26 cellular contexts compared by ENCODE assay signal in the genomic region with DNA sequence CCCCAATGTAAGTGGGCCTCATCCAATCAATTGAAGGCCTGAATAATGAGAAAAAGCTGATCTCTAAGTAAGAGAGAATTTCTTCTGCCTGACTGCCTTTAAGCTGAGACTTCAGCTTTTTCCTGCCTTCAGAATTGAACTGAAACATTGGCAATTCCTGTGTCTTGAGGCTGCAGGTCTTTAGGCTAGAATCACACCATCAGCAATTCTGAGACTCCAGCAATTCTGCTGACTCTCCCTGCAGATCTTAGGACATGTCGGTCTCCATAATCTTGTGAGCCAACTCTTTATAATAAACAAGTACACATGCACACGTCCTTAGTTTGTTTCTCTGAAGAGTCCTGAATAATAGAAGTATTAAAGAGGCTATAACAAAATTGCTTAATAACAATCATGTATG.
DNase-seq lines count a peak whose midpoint lies in the region; ATAC-seq, FAIRE-seq and TF ChIP-seq lines count a peak whose summit lies in the region.
"Had no signal": no experiment of that assay in that cellular context is flagged by ENCODE, and none has a peak within 500 bp of the region (broad histone marks: within the 10 kb centered on the region; RNA-seq: fewer than 3 reads in every experiment).

No MANE protein-coding gene starts in this region.

- CTCF ChIA-PET in A549 (lab: Yijun Ruan, JAX) = no interaction called here
- CTCF ChIA-PET in IMR-90 (lab: Yijun Ruan, JAX) = no interaction called here

- H3K36me3 ChIP-seq in IMR-90 (ENCODE audit: control insufficient read depth, insufficient read depth, low read length) (no peaks in the 10 kb centered on the region), SK-N-MC (ENCODE audit: insufficient read depth, low read length) (no peaks in the 10 kb centered on the region), neuronal stem cell (replicated peaks in 1 of 2; ENCODE audit: control insufficient read depth in 2 of 2, insufficient read depth in 2 of 2, low read length in 2 of 2) (no peaks in the 10 kb centered on the region), GM23338 (ENCODE audit: insufficient read depth) (no peaks in the 10 kb centered on the region)

- TF ChIP-seq CTCF in A549 (IDR thresholded peaks at IDR 0.05) = no peak
- TF ChIP-seq CTCF in IMR-90 (conservative IDR thresholded peaks at IDR 0.05; ENCODE audit: low read depth, low read length) = no peak
- TF ChIP-seq CTCF in GM23338 (conservative IDR thresholded peaks at IDR 0.05; ENCODE audit: low read depth in 2 of 2) = no peak

- H3K27ac ChIP-seq in A549 = no peak overlapping the region
- H3K27ac ChIP-seq in IMR-90 (ENCODE audit: insufficient read depth, low read length) = no peak overlapping the region
- H3K27ac ChIP-seq in SK-N-MC = 0 out of 2 replicates have a peak overlapping the region, but pooled peaks have one; percentile 49
- peak overlapping the region; percentile 50 for H3K27ac ChIP-seq in neuronal stem cell (replicated peaks; ENCODE audit: low read length)
- H3K27ac ChIP-seq in GM23338 (ENCODE audit: low read depth) = no peak overlapping the region
- H3K27ac ChIP-seq: BLaER1 treated with 17β-estradiol and CSF1 and Interleukin-3, amounts not matched to agents 10 nM and 100 nM; C4-2B had no signal

- POLR2A ChIA-PET in A549 (lab: Yijun Ruan, JAX) (no interaction called here), IMR-90 (lab: Charles Lee; ENCODE audit: unreplicated experiment) (no interaction called here)

- no peaks in the 10 kb centered on the region for H3K9me1 ChIP-seq in IMR-90 (ENCODE audit: insufficient read depth, low read length)

- no peak for ATAC-seq in A549
- no peak for ATAC-seq in IMR-90 (ENCODE audit: low read depth)
- no peak for ATAC-seq in GM23338
- no peak for ATAC-seq in GM21381 (IDR thresholded peaks at IDR 0.05; ENCODE audit: unreplicated experiment)
- ATAC-seq: CD8-positive, alpha-beta T cell had no signal

- H3K79me2 ChIP-seq in GM23338 (replicated peaks; ENCODE audit: insufficient read depth) = no peaks in the 10 kb centered on the region

- H2AK5ac ChIP-seq in IMR-90 (ENCODE audit: low read depth, low read length) = no peak overlapping the region
- H2AK5ac ChIP-seq in neuronal stem cell (ENCODE audit: low read depth, low read length) = no peak overlapping the region

- no peak overlapping the region for H3K27ac Mint-ChIP-seq in GM23338
- H3K27ac Mint-ChIP-seq: B cell; CD4-positive, alpha-beta T cell; CD8-positive, alpha-beta T cell had no signal

- H3K4me1 Mint-ChIP-seq in GM23338 = no peaks in the 10 kb centered on the region
- H3K4me1 Mint-ChIP-seq: B cell had no signal

- H4K8ac ChIP-seq in IMR-90 (ENCODE audit: low read depth in 2 of 2, low read length in 2 of 2) = no peak overlapping the region
- no peak overlapping the region for H4K8ac ChIP-seq in neuronal stem cell (ENCODE audit: low read depth, low read length)

- DNase-seq in A549 (ENCODE audit: low read depth in 1 of 2, low spot score in 1 of 2) (no peak), IMR-90 (no peak), SK-N-MC (ENCODE audit: low read depth, low spot score) (no peak), neuronal stem cell (ENCODE audit: low spot score) (peak; percentile 27), GM23338 (ENCODE audit: low spot score) (no peak), iPS-NIHi7 (ENCODE audit: extremely low spot score) (no peak), DMS53 (lab: John Stamatoyannopoulos, UW) (no peak)
- DNase-seq: 8988T; AML-193; Caco-2; Calu3; CD4-positive, alpha-beta T cell; CD8-positive, alpha-beta T cell; DMS79; DND-41; EL; GF-D8 had no signal

- H3K14ac ChIP-seq in IMR-90 (replicated peaks; ENCODE audit: low read depth, low read length) (no peak overlapping the region), neuronal stem cell (ENCODE audit: low read length) (no peak overlapping the region)

- H3F3A ChIP-seq in GM23338 (replicated peaks; ENCODE audit: low read depth) = no peaks in the 10 kb centered on the region

- in situ Hi-C loops in IMR-90 (cut with MboI; ENCODE audit: low sequenced_read_pairs) = no loop called here

- H2AFZ ChIP-seq in IMR-90 (replicated peaks; ENCODE audit: low read length, poor library complexity) (no peak overlapping the region), neuronal stem cell (ENCODE audit: low read length) (no peak overlapping the region), GM23338 (no peak overlapping the region)

- H3K9me2 ChIP-seq in GM23338 (ENCODE audit: insufficient read depth) = no peaks in the 10 kb centered on the region

- TF ChIP-seq RAD21 in A549 (conservative IDR thresholded peaks at IDR 0.05 in 1 of 2, IDR thresholded peaks at IDR 0.05 in 1 of 2) = no peak
- no peak for TF ChIP-seq RAD21 in IMR-90 (IDR thresholded peaks at IDR 0.05; ENCODE audit: low read length)

- H4K20me1 ChIP-seq in IMR-90 (ENCODE audit: insufficient read depth, low read length) (no peaks in the 10 kb centered on the region), GM23338 (replicated peaks; ENCODE audit: insufficient read depth) (no peaks in the 10 kb centered on the region)
- H4K20me1 ChIP-seq: BLaER1 treated with 17β-estradiol and CSF1 and Interleukin-3, amounts not matched to agents 10 nM and 100 nM had no signal

- H2AK9ac ChIP-seq in IMR-90 (replicated peaks; ENCODE audit: low read depth, low read length, poor library complexity) = no peak overlapping the region

- no peaks in the 10 kb centered on the region for H3K9me3 Mint-ChIP-seq in GM23338

- 37% methylated on average over 2 of the region's 2 CpGs for WGBS in A549 (ENCODE audit: missing lambda C conversion rate)
- no CpG with 5 or more reads among the region's 2 CpGs for WGBS in IMR-90 (ENCODE audit: extremely low coverage in 2 of 2, insufficient read length in 1 of 2), 2 experiments
- WGBS in neuronal stem cell (ENCODE audit: extremely low coverage in 2 of 2, insufficient read length in 2 of 2, insufficient replicate concordance in 1 of 2), 2 donors = no CpG with 5 or more reads among the region's 2 CpGs

- no peak overlapping the region for H3K56ac ChIP-seq in IMR-90 (ENCODE audit: extremely low read depth, insufficient read depth, low read length)

- BruUV-seq in IMR-90 (replicated peaks; lab: Mats Ljungman, UMichigan) = no TSS peak

- no peak overlapping the region for H3K23ac ChIP-seq in IMR-90 (ENCODE audit: low read depth, low read length)
- H3K23ac ChIP-seq in neuronal stem cell (ENCODE audit: low read depth, low read length, poor library complexity) = no peak overlapping the region

- H3K4me1 ChIP-seq in A549 (no peaks in the 10 kb centered on the region), IMR-90 (ENCODE audit: control insufficient read depth, insufficient read depth, low read length) (no peaks in the 10 kb centered on the region), neuronal stem cell (ENCODE audit: control insufficient read depth in 2 of 2, insufficient read depth in 1 of 2, low read depth in 1 of 2, low read length in 2 of 2) (peaks cover 0 to 3% of the 10 kb centered on the region in 2 donors), GM23338 (ENCODE audit: insufficient read depth) (no peaks in the 10 kb centered on the region)
- H3K4me1 ChIP-seq: BLaER1 treated with 17β-estradiol and CSF1 and Interleukin-3, amounts not matched to agents 10 nM and 100 nM; Caco-2 had no signal

- H3K36me3 Mint-ChIP-seq in GM23338 (ENCODE audit: low read depth) = peaks cover 3% of the 10 kb centered on the region; the same call in 1 of the 3 replicates

- H3K18ac ChIP-seq in IMR-90 (ENCODE audit: low read depth, low read length) (no peak overlapping the region), neuronal stem cell (ENCODE audit: low read length) (no peak overlapping the region)

- no peak overlapping the region for H2BK120ac ChIP-seq in IMR-90 (ENCODE audit: low read depth, low read length)
- no peak overlapping the region for H2BK120ac ChIP-seq in neuronal stem cell (ENCODE audit: low read depth, low read length)

- H3K9me3 ChIP-seq in A549 (no peaks in the 10 kb centered on the region; the same call in 2 of the 3 replicates), IMR-90 (ENCODE audit: control insufficient read depth, insufficient read depth, low read length) (peaks cover 7% of the 10 kb centered on the region), SK-N-MC (ENCODE audit: low read depth, low read length) (no peaks in the 10 kb centered on the region), neuronal stem cell (replicated peaks in 1 of 2; ENCODE audit: control insufficient read depth in 2 of 2, insufficient read depth in 1 of 2, low read depth in 1 of 2, low read length in 2 of 2) (peaks cover 0 to 10% of the 10 kb centered on the region in 2 donors)
- H3K9me3 ChIP-seq: Caco-2 had no signal

- H4K91ac ChIP-seq in IMR-90 (ENCODE audit: insufficient read depth, low read depth, low read length) (no peak overlapping the region), neuronal stem cell (ENCODE audit: low read depth, low read length, poor library complexity) (no peak overlapping the region)

- no peak for TF ChIP-seq POLR2A in A549 (IDR thresholded peaks at IDR 0.05; ENCODE audit: low read length)
- no peak for TF ChIP-seq POLR2A in IMR-90 (IDR thresholded peaks at IDR 0.05; ENCODE audit: low read depth, low read length)

- H3K4me3 ChIP-seq in A549 (no peak overlapping the region), IMR-90 (ENCODE audit: insufficient read depth, low read depth, low read length) (no peak overlapping the region), SK-N-MC (no peak overlapping the region), neuronal stem cell (ENCODE audit: low read length in 2 of 2) (no peak overlapping the region), GM23338 (no peak overlapping the region)
- H3K4me3 ChIP-seq: BLaER1 treated with 17β-estradiol and CSF1 and Interleukin-3, amounts not matched to agents 10 nM and 100 nM had no signal

- no peak overlapping the region for H2BK12ac ChIP-seq in neuronal stem cell (ENCODE audit: low read length)

- no peak overlapping the region for H3K9ac ChIP-seq in IMR-90 (ENCODE audit: low read depth, low read length)
- no peak overlapping the region for H3K9ac ChIP-seq in SK-N-MC (ENCODE audit: insufficient read length)
- H3K9ac ChIP-seq in neuronal stem cell (ENCODE audit: low read depth, low read length, poor library complexity) = no peak overlapping the region
- H3K9ac ChIP-seq: BLaER1 treated with 17β-estradiol and CSF1 and Interleukin-3, amounts not matched to agents 10 nM and 100 nM had no signal

- FAIRE-seq in A549 (lab: Jason Lieb, UNC) = no peak
- FAIRE-seq: A204.1, D721Med, G401.6, GM12891, GM19239 had no signal

- H2BK15ac ChIP-seq in IMR-90 (ENCODE audit: low read depth, low read length) (no peak overlapping the region), neuronal stem cell (ENCODE audit: low read length) (no peak overlapping the region)

- intact Hi-C loops in IMR-90 (cut with micrococcal nuclease) = no loop called here

- no peak overlapping the region for H3K4ac ChIP-seq in IMR-90 (ENCODE audit: low read depth, low read length)
- no peak overlapping the region for H3K4ac ChIP-seq in neuronal stem cell (ENCODE audit: low read length)

- TF ChIP-seq EP300 in A549 (IDR thresholded peaks at IDR 0.05) = no peak

- no peak overlapping the region for H4K5ac ChIP-seq in IMR-90 (ENCODE audit: low read depth, low read length)

- dilution Hi-C loops in IMR-90 (cut with HindIII; ENCODE audit: low sequenced_read_pairs, unreplicated experiment) = no loop called here

- no peaks in the 10 kb centered on the region for H3K79me1 ChIP-seq in IMR-90 (ENCODE audit: low read depth in 1 of 2, low read length in 2 of 2)
- H3K79me1 ChIP-seq in neuronal stem cell (ENCODE audit: low read depth, low read length) = no peaks in the 10 kb centered on the region

- H2BK5ac ChIP-seq in IMR-90 (ENCODE audit: low read depth, low read length, poor library complexity, severe bottlenecking) (no peak overlapping the region), neuronal stem cell (ENCODE audit: low read length) (no peak overlapping the region)

- no peak overlapping the region for H3K4me3 Mint-ChIP-seq in GM23338
- H3K4me3 Mint-ChIP-seq: B cell; CD4-positive, alpha-beta T cell; CD8-positive, alpha-beta T cell had no signal

- H3K4me2 ChIP-seq in A549 = no peak overlapping the region
- no peak overlapping the region for H3K4me2 ChIP-seq in IMR-90 (ENCODE audit: low read depth, low read length)
- H3K4me2 ChIP-seq in neuronal stem cell (ENCODE audit: insufficient read depth, low read length, poor library complexity, severe bottlenecking) = no peak overlapping the region
- H3K4me2 ChIP-seq in GM23338 = no peak overlapping the region
- H3K4me2 ChIP-seq: BLaER1 treated with 17β-estradiol and CSF1 and Interleukin-3, amounts not matched to agents 10 nM and 100 nM had no signal

- no peaks in the 10 kb centered on the region for H3K27me3 Mint-ChIP-seq in GM23338 (ENCODE audit: insufficient read depth, low read depth, poor library complexity)
- H3K27me3 Mint-ChIP-seq: B cell; CD4-positive, alpha-beta T cell had no signal

- no peak overlapping the region for H2BK20ac ChIP-seq in IMR-90 (ENCODE audit: low read depth, low read length)

- H3K27me3 ChIP-seq in IMR-90 (ENCODE audit: control insufficient read depth, insufficient read depth, low read length) = no peaks in the 10 kb centered on the region
- no peaks in the 10 kb centered on the region for H3K27me3 ChIP-seq in neuronal stem cell (ENCODE audit: control insufficient read depth in 3 of 3, insufficient read depth in 3 of 3, low read depth in 1 of 3, low read length in 3 of 3)
- no peaks in the 10 kb centered on the region for H3K27me3 ChIP-seq in GM23338 (ENCODE audit: insufficient read depth)
- H3K27me3 ChIP-seq: BLaER1 treated with 17β-estradiol and CSF1 and Interleukin-3, amounts not matched to agents 10 nM and 100 nM had no signal

Comparison
In these comparisons a context has a peak if more than half of its experiments do, and no peak if none do; other contexts are left out.
1. H3K27ac ChIP-seq: peak in SK-N-MC (single experiment) and neuronal stem cell (single experiment); none in A549 (0 of 2), IMR-90 (single experiment) and GM23338 (single experiment).